Comparison of ENCODE assay signal across 8 cellular contexts in genomic region chr1:58584082-58584895, GRCh38. TPM values are rescaled to one million over a fixed set of nuclear protein-coding genes. Genes with fewer than 3 reads are reported as not detected.
A peak's percentile ranks its signal among the peaks of the same experiment; 100 is the strongest.
DNase-seq lines count a peak whose midpoint lies in the region; ATAC-seq and TF ChIP-seq lines count a peak whose summit lies in the region.

No MANE protein-coding gene starts in this region.

- H3K23ac ChIP-seq in IMR-90 (ENCODE audit: low read depth, low read length) = peak overlapping the region; percentile 82

- H3K9ac ChIP-seq in IMR-90 (ENCODE audit: low read depth, low read length) = peak overlapping the region; percentile 62
- H3K9ac ChIP-seq in mucosa of stomach (ENCODE audit: low read length) = peak overlapping the region; percentile 17

- CTCF ChIA-PET in IMR-90 (lab: Yijun Ruan, JAX) = interaction anchor here (0.8 to 1.1 kb wide), 2 partner anchors 13 to 55 kb away, joined by 3 read pairs; no protein-coding TSS in a partner anchor

- peak overlapping the region; percentile 86 for H3K4ac ChIP-seq in IMR-90 (ENCODE audit: low read depth, low read length)

- H3K27ac ChIP-seq in IMR-90 (ENCODE audit: insufficient read depth, low read length) = peak overlapping the region; percentile 98
- H3K27ac ChIP-seq in breast epithelium = peak overlapping the region; percentile 88 to 91

- peak overlapping the region; percentile 84 for H2AK5ac ChIP-seq in IMR-90 (ENCODE audit: low read depth, low read length)

- peaks cover 19% of the 10 kb centered on the region for H3K9me1 ChIP-seq in IMR-90 (ENCODE audit: insufficient read depth, low read length)

- ATAC-seq in GM21423 (IDR thresholded peaks at IDR 0.05; ENCODE audit: unreplicated experiment) (peak; percentile 64), IMR-90 (ENCODE audit: low read depth) (peak; percentile 82), HG03571 (IDR thresholded peaks at IDR 0.05; ENCODE audit: unreplicated experiment) (no peak)

- H4K8ac ChIP-seq in IMR-90 (ENCODE audit: low read depth in 2 of 2, low read length in 2 of 2) = peak overlapping the region; percentile 74 to 91

- in situ Hi-C loops in IMR-90 (cut with MboI; ENCODE audit: low sequenced_read_pairs) = no loop called here

- H4K91ac ChIP-seq in IMR-90 (ENCODE audit: insufficient read depth, low read depth, low read length) = peak overlapping the region; percentile 77

- TF ChIP-seq POLR2A in IMR-90 (IDR thresholded peaks at IDR 0.05; ENCODE audit: low read depth, low read length) (no peak), breast epithelium (IDR thresholded peaks at IDR 0.05) (no peak)

- peak overlapping the region; percentile 89 for H2BK5ac ChIP-seq in IMR-90 (ENCODE audit: low read depth, low read length, poor library complexity, severe bottlenecking)

- no peaks in the 10 kb centered on the region for H3K79me1 ChIP-seq in IMR-90 (ENCODE audit: low read depth in 1 of 2, low read length in 2 of 2)

- H3K9me3 ChIP-seq in IMR-90 (ENCODE audit: control insufficient read depth, insufficient read depth, low read length) = no peaks in the 10 kb centered on the region
- H3K9me3 ChIP-seq in breast epithelium = no peaks in the 10 kb centered on the region
- no peaks in the 10 kb centered on the region for H3K9me3 ChIP-seq in mucosa of stomach (ENCODE audit: control insufficient read depth, low read length)

- H3K4me1 ChIP-seq in IMR-90 (ENCODE audit: control insufficient read depth, insufficient read depth, low read length) = peaks cover 22% of the 10 kb centered on the region
- peaks cover 5 to 6% of the 10 kb centered on the region in 2 donors for H3K4me1 ChIP-seq in breast epithelium
- H3K4me1 ChIP-seq in mucosa of stomach (ENCODE audit: control insufficient read depth, insufficient read depth, low read length) = peaks cover 17% of the 10 kb centered on the region

- no TSS peak for BruUV-seq in IMR-90 (replicated peaks; lab: Mats Ljungman, UMichigan)

- H3K36me3 ChIP-seq in IMR-90 (ENCODE audit: control insufficient read depth, insufficient read depth, low read length) (no peaks in the 10 kb centered on the region), breast epithelium (no peaks in the 10 kb centered on the region), mucosa of stomach (ENCODE audit: control insufficient read depth, insufficient read depth, low read length) (no peaks in the 10 kb centered on the region)

- H3K56ac ChIP-seq in IMR-90 (ENCODE audit: extremely low read depth, insufficient read depth, low read length) = peak overlapping the region; percentile 84

- peak overlapping the region; percentile 67 for H2AFZ ChIP-seq in IMR-90 (replicated peaks; ENCODE audit: low read length, poor library complexity)

- H3K18ac ChIP-seq in IMR-90 (ENCODE audit: low read depth, low read length) = peak overlapping the region; percentile 78

- H4K5ac ChIP-seq in IMR-90 (ENCODE audit: low read depth, low read length) = peak overlapping the region; percentile 92

- H3K14ac ChIP-seq in IMR-90 (replicated peaks; ENCODE audit: low read depth, low read length) = peak overlapping the region; percentile 79

- H3K27me3 ChIP-seq in IMR-90 (ENCODE audit: control insufficient read depth, insufficient read depth, low read length) (no peaks in the 10 kb centered on the region), breast epithelium (no peaks in the 10 kb centered on the region), mucosa of stomach (ENCODE audit: control insufficient read depth, insufficient read depth, low read length) (no peaks in the 10 kb centered on the region)

- peak overlapping the region; percentile 94 for H2BK20ac ChIP-seq in IMR-90 (ENCODE audit: low read depth, low read length)

- H2BK15ac ChIP-seq in IMR-90 (ENCODE audit: low read depth, low read length) = peak overlapping the region; percentile 89; the same call in 2 of the 3 replicates

- 0% methylated on average over 1 of the region's 8 CpGs; no CpG with 5 or more reads in 1 of the 2 experiments for WGBS in IMR-90 (ENCODE audit: extremely low coverage in 2 of 2, insufficient read length in 1 of 2), 2 experiments

- TF ChIP-seq RAD21 in IMR-90 (IDR thresholded peaks at IDR 0.05; ENCODE audit: low read length) = no peak

- peak overlapping the region; percentile 91 for H2BK120ac ChIP-seq in IMR-90 (ENCODE audit: low read depth, low read length)

- intact Hi-C loops in IMR-90 (cut with micrococcal nuclease) (loop anchor here (1.0 to 2.0 kb wide), 4 partner anchors 8 to 69 kb away; partner anchors contain the start of gene OMA1), breast epithelium (cut with DNase I; ENCODE audit: low total_unique reads) (no loop called here)

- peak; percentile 79 for DNase-seq in AG09319 (ENCODE audit: extremely low read depth, low read depth)
- peak; percentile 96 for DNase-seq in IMR-90
- DNase-seq in breast epithelium (ENCODE audit: low spot score in 2 of 2) = peak in 1 of 2 donors; percentile 91
- no peak for DNase-seq in GF-D8 (lab: John Stamatoyannopoulos, UW)
- DNase-seq in activated naive CD4-positive, alpha-beta T cell treated with Interleukin-2 at 50 U/mL for 16 hours = no peak

- POLR2A ChIA-PET in IMR-90 (lab: Charles Lee; ENCODE audit: unreplicated experiment) = no interaction called here

- TF ChIP-seq CTCF in AG09319 (IDR thresholded peaks at IDR 0.05; ENCODE audit: low read depth, low read length) = no peak
- no peak for TF ChIP-seq CTCF in IMR-90 (conservative IDR thresholded peaks at IDR 0.05; ENCODE audit: low read depth, low read length)
- TF ChIP-seq CTCF in breast epithelium (IDR thresholded peaks at IDR 0.05) = no peak

- H2AK9ac ChIP-seq in IMR-90 (replicated peaks; ENCODE audit: low read depth, low read length, poor library complexity) = peak overlapping the region; percentile 38

- dilution Hi-C loops in IMR-90 (cut with HindIII; ENCODE audit: low sequenced_read_pairs, unreplicated experiment) = no loop called here

- H3K4me3 ChIP-seq in IMR-90 (ENCODE audit: insufficient read depth, low read depth, low read length) (no peak overlapping the region), breast epithelium (no peak overlapping the region), mucosa of stomach (ENCODE audit: low read length) (no peak overlapping the region)

- H4K20me1 ChIP-seq in IMR-90 (ENCODE audit: insufficient read depth, low read length) = no peaks in the 10 kb centered on the region

- H3K4me2 ChIP-seq in IMR-90 (ENCODE audit: low read depth, low read length) = peak overlapping the region; percentile 34

TF ChIP-seq in IMR-90, 13 proteins besides CTCF, POLR2A, EP300 and RAD21:
- TF ChIP-seq CHD1 (IDR thresholded peaks at IDR 0.05; ENCODE audit: low read depth, low read length) (no peak), MAFK (IDR thresholded peaks at IDR 0.05; ENCODE audit: low read depth, low read length) (no peak), CEBPB (IDR thresholded peaks at IDR 0.05; ENCODE audit: low read depth, low read length) (peak; percentile 98), BHLHE40 (IDR thresholded peaks at IDR 0.05; ENCODE audit: low read depth, low read length) (peak; percentile 90), USF2 (IDR thresholded peaks at IDR 0.05; ENCODE audit: low read depth, low read length) (no peak), FOS (IDR thresholded peaks at IDR 0.05; ENCODE audit: low read depth, low read length) (peak; percentile 96), RFX5 (IDR thresholded peaks at IDR 0.05; ENCODE audit: low read depth, low read length) (no peak), MAZ (IDR thresholded peaks at IDR 0.05; ENCODE audit: borderline replicate concordance, low read depth, low read length) (peak; percentile 43; the same call in 1 of the 2 replicates), SMC3 (IDR thresholded peaks at IDR 0.05; ENCODE audit: low read depth, low read length) (no peak)

RNA-seq across cellular contexts. Expression of gene TACSTD2, which starts 7.2 kb away (rescaled TPM):
- total RNA-seq in IMR-90 (2012; rRNA removed) (not detected in 2 replicates), breast epithelium (100 to 1,000 TPM in 2 of 3 donors, 1 to 10 TPM in 1; 1.1 to 335 (median 230) TPM)
- polyA plus RNA-seq in IMR-90 (2012; rRNA removed) = not detected in 2 replicates
- 0.02 TPM in 1 of 2 replicates, not detected in the other for polyA plus RNA-seq in IMR-90 (2012; cell fraction: cytosol; rRNA removed)
- polyA plus RNA-seq in IMR-90 (2012; cell fraction: nucleus; rRNA removed; ENCODE audit: low replicate concordance) = 0.05 TPM in 1 of 2 replicates, not detected in the other

RNA-seq across cellular contexts. Expression of gene OMA1, which starts 37.8 kb away (rescaled TPM):
- total RNA-seq in IMR-90 (2012; rRNA removed) (5.9 and 11.9 TPM in 2 replicates), breast epithelium (10 to 100 TPM; 26.4 to 79.8 (median 48.2) TPM)
- 5.2 and 6.4 TPM in 2 replicates for polyA plus RNA-seq in IMR-90 (2012; rRNA removed)
- 1.1 and 1.3 TPM in 2 replicates for polyA plus RNA-seq in IMR-90 (2012; cell fraction: cytosol; rRNA removed)
- polyA plus RNA-seq in IMR-90 (2012; cell fraction: nucleus; rRNA removed; ENCODE audit: low replicate concordance) = 0.75 and 8.5 TPM in 2 replicates

Comparison
In these comparisons a context has a peak if more than half of its experiments do, and no peak if none do; other contexts are left out.
1. DNase-seq: peak in AG09319 (single experiment) and IMR-90 (single experiment); none in GF-D8 (single experiment) and activated naive CD4-positive, alpha-beta T cell treated with Interleukin-2 at 50 U/mL for 16 hours (single experiment).